ENCODE assay signal across 10 cellular contexts in genomic region chr15:58361291-58361759, GRCh38.
DNase-seq lines count a peak whose midpoint lies in the region; ATAC-seq and TF ChIP-seq lines count a peak whose summit lies in the region.
"Had no signal": no experiment of that assay in that cellular context is flagged by ENCODE, and none has a peak within 500 bp of the region (broad histone marks: within the 10 kb centered on the region; RNA-seq: fewer than 3 reads in every experiment).

No MANE protein-coding gene starts in this region.

- H3K27me3 ChIP-seq in BJ (ENCODE audit: control insufficient read depth, insufficient read depth, low read length) (peaks cover 3% of the 10 kb centered on the region), adipocyte (replicated peaks; ENCODE audit: control insufficient read depth, insufficient read depth, low read length) (peaks cover 17% of the 10 kb centered on the region), lower lobe of right lung (ENCODE audit: low read depth) (no peaks in the 10 kb centered on the region)

- CTCF ChIA-PET in BJ (lab: Yijun Ruan, JAX) = interaction anchor here (0.5 kb wide), 1 partner anchor 18 kb away, joined by 3 read pairs; no protein-coding TSS in a partner anchor

- H3K9me3 ChIP-seq in adipocyte (ENCODE audit: control insufficient read depth, low read length) (peaks cover 12% of the 10 kb centered on the region), lower lobe of right lung (no peaks in the 10 kb centered on the region)

- H3K9ac ChIP-seq in adipocyte (ENCODE audit: low read length) = no peak overlapping the region

- no peak overlapping the region for H3K27ac ChIP-seq in lower lobe of right lung

- DNase-seq in BJ (ENCODE audit: low read depth) = peak; percentile 92
- DNase-seq in LoVo (ENCODE audit: low spot score) = peak; percentile 24
- DNase-seq in adipocyte (ENCODE audit: low read depth) = peak; percentile 86
- DNase-seq in lower lobe of right lung = no peak
- no peak for DNase-seq in activated naive CD4-positive, alpha-beta T cell treated with Interleukin-2 at 50 U/mL for 16 hours
- no peak for DNase-seq in kidney glomerular epithelial cell (lab: John Stamatoyannopoulos, UW)
- no peak for DNase-seq in Kasumi-1 (lab: John Stamatoyannopoulos, UW)
- DNase-seq: activated naive CD4-positive, alpha-beta T cell treated with anti-CD3 and anti-CD28 coated beads for 36 hours had no signal

- intact Hi-C loops in lower lobe of right lung (cut with DNase I) = no loop called here

- peaks cover 13% of the 10 kb centered on the region for H3K4me1 ChIP-seq in adipocyte (ENCODE audit: control insufficient read depth, insufficient read depth, low read length)
- H3K4me1 ChIP-seq in lower lobe of right lung = peaks cover 17% of the 10 kb centered on the region

- ATAC-seq in lower lobe of right lung (peak; percentile 56 to 57), GM19397 (IDR thresholded peaks at IDR 0.05; ENCODE audit: unreplicated experiment) (no peak)
- ATAC-seq: esophagus mucosa had no signal

- POLR2A ChIA-PET in BJ (lab: Charles Lee) = interaction anchor here (0.6 kb wide), 1 partner anchor 30 kb away, joined by 3 read pairs; no protein-coding TSS in a partner anchor

- H3K4me3 ChIP-seq in BJ (ENCODE audit: low read depth, low read length) = no peak overlapping the region
- H3K4me3 ChIP-seq in adipocyte (ENCODE audit: low read length) = no peak overlapping the region
- no peak overlapping the region for H3K4me3 ChIP-seq in lower lobe of right lung

- TF ChIP-seq CTCF in BJ (IDR thresholded peaks at IDR 0.05; ENCODE audit: insufficient read depth, low read depth, low read length) (no peak), lower lobe of right lung (IDR thresholded peaks at IDR 0.05) (no peak)

- no peaks in the 10 kb centered on the region for H3K36me3 ChIP-seq in BJ (ENCODE audit: control insufficient read depth, insufficient read depth, low read length)
- no peaks in the 10 kb centered on the region for H3K36me3 ChIP-seq in adipocyte (ENCODE audit: control insufficient read depth, insufficient read depth, low read length, severe bottlenecking)
- no peaks in the 10 kb centered on the region for H3K36me3 ChIP-seq in lower lobe of right lung

Comparison
In these comparisons a context has a peak if more than half of its experiments do, and no peak if none do; other contexts are left out.
1. DNase-seq: peak in BJ (single experiment), LoVo (single experiment) and adipocyte (single experiment); none in lower lobe of right lung (single experiment), activated naive CD4-positive, alpha-beta T cell treated with Interleukin-2 at 50 U/mL for 16 hours (single experiment), kidney glomerular epithelial cell (single experiment) and Kasumi-1 (0 of 2).